In the genomic region with DNA sequence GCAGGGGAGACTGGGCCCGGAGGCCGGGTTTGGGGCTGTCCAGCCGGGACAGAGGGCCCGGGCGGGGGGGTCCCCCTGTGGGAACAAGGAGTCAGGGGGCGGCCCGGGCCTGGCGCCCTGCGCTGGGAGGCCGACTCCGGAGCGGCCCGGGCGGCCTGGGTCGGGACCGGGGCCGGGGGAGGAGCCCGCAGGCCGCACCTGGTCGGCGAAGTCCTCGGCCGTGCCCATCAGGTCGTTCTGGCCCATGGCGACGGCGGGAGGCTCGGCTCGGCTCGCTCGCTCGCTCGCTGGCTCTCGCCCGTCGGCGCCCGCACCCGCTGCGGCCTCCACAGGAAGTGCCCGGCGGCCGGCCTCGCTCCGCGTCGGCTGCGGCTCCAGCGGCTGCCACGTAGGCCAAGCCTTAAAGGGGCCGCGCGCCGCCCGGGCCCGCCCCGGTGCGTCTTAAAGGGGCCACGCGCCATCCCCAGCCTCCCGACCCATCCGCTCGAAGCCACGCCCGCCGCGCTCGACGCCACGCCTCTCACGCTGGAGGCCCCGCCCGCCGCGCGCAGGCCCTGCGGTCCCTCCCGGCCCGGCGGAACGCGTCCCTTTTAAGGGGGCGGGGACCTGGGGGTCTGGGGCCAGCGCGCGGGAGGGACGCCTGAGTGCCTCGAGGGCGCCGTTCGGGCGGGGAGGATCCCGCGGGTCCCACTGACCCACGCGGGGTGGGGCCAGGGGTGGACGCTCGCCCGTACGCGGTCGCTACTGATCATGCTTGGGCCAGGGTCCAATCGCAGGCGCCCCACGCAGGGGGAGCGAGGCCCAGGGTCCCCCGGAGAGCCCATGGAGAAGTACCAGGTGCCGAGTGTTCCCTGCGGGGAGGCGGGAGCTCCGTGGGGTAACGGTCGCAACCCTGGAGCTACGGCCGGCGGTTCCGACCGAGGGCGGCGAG, we compare ENCODE assay signal across 1 cellular context.
A peak's percentile ranks its signal among the peaks of the same experiment; 100 is the strongest.
TF ChIP-seq lines count a peak whose summit lies in the region.

A gene (plus strand): TSS at position 643 of the 931 bp plus-strand sequence. CDS start 108 bp downstream, at position 751.
A gene (minus strand): TSS at position 337 of the 931 bp plus-strand sequence. CDS start 91 bp downstream, at position 246.

TF ChIP-seq in K562, 482 proteins besides CTCF, POLR2A, EP300 and RAD21 (continued from another document and continues in another):
- TF ChIP-seq, protein P1, sequence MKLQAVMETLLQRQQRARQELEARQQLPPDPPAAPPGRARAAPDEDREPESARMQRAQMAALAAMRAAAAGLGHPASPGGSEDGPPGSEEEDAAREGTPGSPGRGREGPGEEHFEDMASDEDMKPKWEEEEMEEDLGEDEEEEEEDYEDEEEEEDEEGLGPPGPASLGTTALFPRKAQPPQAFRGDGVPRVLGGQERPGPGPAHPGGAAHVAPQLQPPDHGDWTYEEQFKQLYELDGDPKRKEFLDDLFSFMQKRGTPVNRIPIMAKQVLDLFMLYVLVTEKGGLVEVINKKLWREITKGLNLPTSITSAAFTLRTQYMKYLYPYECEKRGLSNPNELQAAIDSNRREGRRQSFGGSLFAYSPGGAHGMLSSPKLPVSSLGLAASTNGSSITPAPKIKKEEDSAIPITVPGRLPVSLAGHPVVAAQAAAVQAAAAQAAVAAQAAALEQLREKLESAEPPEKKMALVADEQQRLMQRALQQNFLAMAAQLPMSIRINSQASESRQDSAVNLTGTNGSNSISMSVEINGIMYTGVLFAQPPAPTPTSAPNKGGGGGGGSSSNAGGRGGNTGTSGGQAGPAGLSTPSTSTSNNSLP (IDR thresholded peaks at IDR 0.05; ENCODE audit: borderline replicate concordance, low read depth, low read length): no peak
- peak; percentile 64; the same call in 1 of the 2 replicates for TF ChIP-seq ERF (CRISPR knock-in tag; IDR thresholded peaks at IDR 0.05)
- TF ChIP-seq, protein P2, sequence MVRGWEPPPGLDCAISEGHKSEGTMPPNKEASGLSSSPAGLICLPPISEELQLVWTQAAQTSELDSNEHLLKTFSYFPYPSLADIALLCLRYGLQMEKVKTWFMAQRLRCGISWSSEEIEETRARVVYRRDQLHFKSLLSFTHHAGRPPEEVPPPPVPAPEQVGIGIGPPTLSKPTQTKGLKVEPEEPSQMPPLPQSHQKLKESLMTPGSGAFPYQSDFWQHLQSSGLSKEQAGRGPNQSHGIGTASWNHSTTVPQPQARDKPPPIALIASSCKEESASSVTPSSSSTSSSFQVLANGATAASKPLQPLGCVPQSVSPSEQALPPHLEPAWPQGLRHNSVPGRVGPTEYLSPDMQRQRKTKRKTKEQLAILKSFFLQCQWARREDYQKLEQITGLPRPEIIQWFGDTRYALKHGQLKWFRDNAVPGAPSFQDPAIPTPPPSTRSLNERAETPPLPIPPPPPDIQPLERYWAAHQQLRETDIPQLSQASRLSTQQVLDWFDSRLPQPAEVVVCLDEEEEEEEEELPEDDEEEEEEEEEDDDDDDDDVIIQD (CRISPR knock-in tag; IDR thresholded peaks at IDR 0.05): no peak
- no peak for TF ChIP-seq NFE2L1 (tag; IDR thresholded peaks at IDR 0.05; ENCODE audit: borderline replicate concordance, low read depth)
- TF ChIP-seq GATAD2A (IDR thresholded peaks at IDR 0.05): 0 out of 2 replicates have a peak, but pooled peaks have one; percentile 30
- no peak for TF ChIP-seq ZNF444 (CRISPR knock-in tag; IDR thresholded peaks at IDR 0.05)
- TF ChIP-seq SNIP1 (IDR thresholded peaks at IDR 0.05; ENCODE audit: low read depth): peak; percentile 84
- TF ChIP-seq FOXM1 (IDR thresholded peaks at IDR 0.05; ENCODE audit: low read depth): peak; percentile 53; the same call in 1 of the 2 replicates
- TF ChIP-seq FOXM1 (CRISPR knock-in tag; IDR thresholded peaks at IDR 0.05; ENCODE audit: low read depth): no peak
- TF ChIP-seq RUNX1 (IDR thresholded peaks at IDR 0.05; ENCODE audit: low read depth): no peak
- TF ChIP-seq CREBBP (IDR thresholded peaks at IDR 0.05; ENCODE audit: low read depth, low read length): no peak
- TF ChIP-seq, protein P3, sequence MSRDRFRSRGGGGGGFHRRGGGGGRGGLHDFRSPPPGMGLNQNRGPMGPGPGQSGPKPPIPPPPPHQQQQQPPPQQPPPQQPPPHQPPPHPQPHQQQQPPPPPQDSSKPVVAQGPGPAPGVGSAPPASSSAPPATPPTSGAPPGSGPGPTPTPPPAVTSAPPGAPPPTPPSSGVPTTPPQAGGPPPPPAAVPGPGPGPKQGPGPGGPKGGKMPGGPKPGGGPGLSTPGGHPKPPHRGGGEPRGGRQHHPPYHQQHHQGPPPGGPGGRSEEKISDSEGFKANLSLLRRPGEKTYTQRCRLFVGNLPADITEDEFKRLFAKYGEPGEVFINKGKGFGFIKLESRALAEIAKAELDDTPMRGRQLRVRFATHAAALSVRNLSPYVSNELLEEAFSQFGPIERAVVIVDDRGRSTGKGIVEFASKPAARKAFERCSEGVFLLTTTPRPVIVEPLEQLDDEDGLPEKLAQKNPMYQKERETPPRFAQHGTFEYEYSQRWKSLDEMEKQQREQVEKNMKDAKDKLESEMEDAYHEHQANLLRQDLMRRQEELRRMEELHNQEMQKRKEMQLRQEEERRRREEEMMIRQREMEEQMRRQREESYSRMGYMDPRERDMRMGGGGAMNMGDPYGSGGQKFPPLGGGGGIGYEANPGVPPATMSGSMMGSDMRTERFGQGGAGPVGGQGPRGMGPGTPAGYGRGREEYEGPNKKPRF (IDR thresholded peaks at IDR 0.05; ENCODE audit: low read depth, low read length): no peak
- peak; percentile 66; the same call in 1 of the 2 replicates for TF ChIP-seq ZNF263 (CRISPR knock-in tag; IDR thresholded peaks at IDR 0.05; ENCODE audit: borderline replicate concordance)
- TF ChIP-seq, protein P4, sequence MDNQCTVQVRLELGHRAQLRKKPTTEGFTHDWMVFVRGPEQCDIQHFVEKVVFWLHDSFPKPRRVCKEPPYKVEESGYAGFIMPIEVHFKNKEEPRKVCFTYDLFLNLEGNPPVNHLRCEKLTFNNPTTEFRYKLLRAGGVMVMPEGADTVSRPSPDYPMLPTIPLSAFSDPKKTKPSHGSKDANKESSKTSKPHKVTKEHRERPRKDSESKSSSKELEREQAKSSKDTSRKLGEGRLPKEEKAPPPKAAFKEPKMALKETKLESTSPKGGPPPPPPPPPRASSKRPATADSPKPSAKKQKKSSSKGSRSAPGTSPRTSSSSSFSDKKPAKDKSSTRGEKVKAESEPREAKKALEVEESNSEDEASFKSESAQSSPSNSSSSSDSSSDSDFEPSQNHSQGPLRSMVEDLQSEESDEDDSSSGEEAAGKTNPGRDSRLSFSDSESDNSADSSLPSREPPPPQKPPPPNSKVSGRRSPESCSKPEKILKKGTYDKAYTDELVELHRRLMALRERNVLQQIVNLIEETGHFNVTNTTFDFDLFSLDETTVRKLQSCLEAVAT (IDR thresholded peaks at IDR 0.05): no peak
- TF ChIP-seq RBM39 (optimal IDR thresholded peaks at IDR 0.05; ENCODE audit: low read depth, low read length): no peak
- no peak for TF ChIP-seq ZSCAN29 (IDR thresholded peaks at IDR 0.05)
- TF ChIP-seq NFYB (IDR thresholded peaks at IDR 0.05; ENCODE audit: extremely low read depth, insufficient read length): no peak
- TF ChIP-seq DNMT1 (IDR thresholded peaks at IDR 0.05): no peak
- no peak for TF ChIP-seq HNRNPH1 (optimal IDR thresholded peaks at IDR 0.05; ENCODE audit: low read depth, low read length)
- TF ChIP-seq, protein P5, sequence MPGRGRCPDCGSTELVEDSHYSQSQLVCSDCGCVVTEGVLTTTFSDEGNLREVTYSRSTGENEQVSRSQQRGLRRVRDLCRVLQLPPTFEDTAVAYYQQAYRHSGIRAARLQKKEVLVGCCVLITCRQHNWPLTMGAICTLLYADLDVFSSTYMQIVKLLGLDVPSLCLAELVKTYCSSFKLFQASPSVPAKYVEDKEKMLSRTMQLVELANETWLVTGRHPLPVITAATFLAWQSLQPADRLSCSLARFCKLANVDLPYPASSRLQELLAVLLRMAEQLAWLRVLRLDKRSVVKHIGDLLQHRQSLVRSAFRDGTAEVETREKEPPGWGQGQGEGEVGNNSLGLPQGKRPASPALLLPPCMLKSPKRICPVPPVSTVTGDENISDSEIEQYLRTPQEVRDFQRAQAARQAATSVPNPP (IDR thresholded peaks at IDR 0.05; ENCODE audit: borderline replicate concordance, insufficient read depth, insufficient read length): no peak
- peak; percentile 68 for TF ChIP-seq SIN3B (IDR thresholded peaks at IDR 0.05; ENCODE audit: low read depth)
- TF ChIP-seq, protein P6, sequence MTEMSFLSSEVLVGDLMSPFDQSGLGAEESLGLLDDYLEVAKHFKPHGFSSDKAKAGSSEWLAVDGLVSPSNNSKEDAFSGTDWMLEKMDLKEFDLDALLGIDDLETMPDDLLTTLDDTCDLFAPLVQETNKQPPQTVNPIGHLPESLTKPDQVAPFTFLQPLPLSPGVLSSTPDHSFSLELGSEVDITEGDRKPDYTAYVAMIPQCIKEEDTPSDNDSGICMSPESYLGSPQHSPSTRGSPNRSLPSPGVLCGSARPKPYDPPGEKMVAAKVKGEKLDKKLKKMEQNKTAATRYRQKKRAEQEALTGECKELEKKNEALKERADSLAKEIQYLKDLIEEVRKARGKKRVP (CRISPR knock-in tag; IDR thresholded peaks at IDR 0.05): no peak
- TF ChIP-seq ZNF282 (CRISPR knock-in tag; IDR thresholded peaks at IDR 0.05): peak; percentile 25; the same call in 1 of the 2 replicates
- TF ChIP-seq ZNF165 (CRISPR knock-in tag; IDR thresholded peaks at IDR 0.05; ENCODE audit: borderline replicate concordance): no peak
- peak; percentile 78; the same call in 1 of the 2 replicates for TF ChIP-seq KLF1 (tag; IDR thresholded peaks at IDR 0.05)
- no peak for TF ChIP-seq ZNF79 (CRISPR knock-in tag; IDR thresholded peaks at IDR 0.05; ENCODE audit: low read depth)
- TF ChIP-seq ZNF431 (CRISPR knock-in tag; IDR thresholded peaks at IDR 0.05): peak; percentile 88
- TF ChIP-seq, protein P7, sequence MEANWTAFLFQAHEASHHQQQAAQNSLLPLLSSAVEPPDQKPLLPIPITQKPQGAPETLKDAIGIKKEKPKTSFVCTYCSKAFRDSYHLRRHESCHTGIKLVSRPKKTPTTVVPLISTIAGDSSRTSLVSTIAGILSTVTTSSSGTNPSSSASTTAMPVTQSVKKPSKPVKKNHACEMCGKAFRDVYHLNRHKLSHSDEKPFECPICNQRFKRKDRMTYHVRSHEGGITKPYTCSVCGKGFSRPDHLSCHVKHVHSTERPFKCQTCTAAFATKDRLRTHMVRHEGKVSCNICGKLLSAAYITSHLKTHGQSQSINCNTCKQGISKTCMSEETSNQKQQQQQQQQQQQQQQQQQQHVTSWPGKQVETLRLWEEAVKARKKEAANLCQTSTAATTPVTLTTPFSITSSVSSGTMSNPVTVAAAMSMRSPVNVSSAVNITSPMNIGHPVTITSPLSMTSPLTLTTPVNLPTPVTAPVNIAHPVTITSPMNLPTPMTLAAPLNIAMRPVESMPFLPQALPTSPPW (CRISPR knock-in tag; IDR thresholded peaks at IDR 0.05): peak; percentile 85
- no peak for TF ChIP-seq ARID1B (IDR thresholded peaks at IDR 0.05)
- TF ChIP-seq, protein P8, sequence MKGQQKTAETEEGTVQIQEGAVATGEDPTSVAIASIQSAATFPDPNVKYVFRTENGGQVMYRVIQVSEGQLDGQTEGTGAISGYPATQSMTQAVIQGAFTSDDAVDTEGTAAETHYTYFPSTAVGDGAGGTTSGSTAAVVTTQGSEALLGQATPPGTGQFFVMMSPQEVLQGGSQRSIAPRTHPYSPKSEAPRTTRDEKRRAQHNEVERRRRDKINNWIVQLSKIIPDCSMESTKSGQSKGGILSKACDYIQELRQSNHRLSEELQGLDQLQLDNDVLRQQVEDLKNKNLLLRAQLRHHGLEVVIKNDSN (CRISPR knock-in tag; IDR thresholded peaks at IDR 0.05): no peak; the same call in 1 of the 2 replicates
- TF ChIP-seq, protein P9, sequence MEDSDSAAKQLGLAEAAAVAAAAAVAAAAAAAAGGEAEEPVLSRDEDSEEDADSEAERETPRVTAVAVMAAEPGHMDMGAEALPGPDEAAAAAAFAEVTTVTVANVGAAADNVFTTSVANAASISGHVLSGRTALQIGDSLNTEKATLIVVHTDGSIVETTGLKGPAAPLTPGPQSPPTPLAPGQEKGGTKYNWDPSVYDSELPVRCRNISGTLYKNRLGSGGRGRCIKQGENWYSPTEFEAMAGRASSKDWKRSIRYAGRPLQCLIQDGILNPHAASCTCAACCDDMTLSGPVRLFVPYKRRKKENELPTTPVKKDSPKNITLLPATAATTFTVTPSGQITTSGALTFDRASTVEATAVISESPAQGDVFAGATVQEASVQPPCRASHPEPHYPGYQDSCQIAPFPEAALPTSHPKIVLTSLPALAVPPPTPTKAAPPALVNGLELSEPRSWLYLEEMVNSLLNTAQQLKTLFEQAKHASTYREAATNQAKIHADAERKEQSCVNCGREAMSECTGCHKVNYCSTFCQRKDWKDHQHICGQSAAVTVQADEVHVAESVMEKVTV (CRISPR knock-in tag; IDR thresholded peaks at IDR 0.05): no peak
- no peak for TF ChIP-seq EHMT2 (IDR thresholded peaks at IDR 0.05)
- TF ChIP-seq, protein P10, sequence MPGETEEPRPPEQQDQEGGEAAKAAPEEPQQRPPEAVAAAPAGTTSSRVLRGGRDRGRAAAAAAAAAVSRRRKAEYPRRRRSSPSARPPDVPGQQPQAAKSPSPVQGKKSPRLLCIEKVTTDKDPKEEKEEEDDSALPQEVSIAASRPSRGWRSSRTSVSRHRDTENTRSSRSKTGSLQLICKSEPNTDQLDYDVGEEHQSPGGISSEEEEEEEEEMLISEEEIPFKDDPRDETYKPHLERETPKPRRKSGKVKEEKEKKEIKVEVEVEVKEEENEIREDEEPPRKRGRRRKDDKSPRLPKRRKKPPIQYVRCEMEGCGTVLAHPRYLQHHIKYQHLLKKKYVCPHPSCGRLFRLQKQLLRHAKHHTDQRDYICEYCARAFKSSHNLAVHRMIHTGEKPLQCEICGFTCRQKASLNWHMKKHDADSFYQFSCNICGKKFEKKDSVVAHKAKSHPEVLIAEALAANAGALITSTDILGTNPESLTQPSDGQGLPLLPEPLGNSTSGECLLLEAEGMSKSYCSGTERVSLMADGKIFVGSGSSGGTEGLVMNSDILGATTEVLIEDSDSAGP (CRISPR knock-in tag; IDR thresholded peaks at IDR 0.05): peak; percentile 93
- no peak for TF ChIP-seq NUFIP1 (IDR thresholded peaks at IDR 0.05; ENCODE audit: partially characterized antibody)
- TF ChIP-seq, protein P11, sequence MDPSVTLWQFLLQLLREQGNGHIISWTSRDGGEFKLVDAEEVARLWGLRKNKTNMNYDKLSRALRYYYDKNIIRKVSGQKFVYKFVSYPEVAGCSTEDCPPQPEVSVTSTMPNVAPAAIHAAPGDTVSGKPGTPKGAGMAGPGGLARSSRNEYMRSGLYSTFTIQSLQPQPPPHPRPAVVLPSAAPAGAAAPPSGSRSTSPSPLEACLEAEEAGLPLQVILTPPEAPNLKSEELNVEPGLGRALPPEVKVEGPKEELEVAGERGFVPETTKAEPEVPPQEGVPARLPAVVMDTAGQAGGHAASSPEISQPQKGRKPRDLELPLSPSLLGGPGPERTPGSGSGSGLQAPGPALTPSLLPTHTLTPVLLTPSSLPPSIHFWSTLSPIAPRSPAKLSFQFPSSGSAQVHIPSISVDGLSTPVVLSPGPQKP (CRISPR knock-in tag; IDR thresholded peaks at IDR 0.05): no peak
- TF ChIP-seq MIER1 (IDR thresholded peaks at IDR 0.05; ENCODE audit: low read depth): no peak
- TF ChIP-seq CBX3 (IDR thresholded peaks at IDR 0.05; ENCODE audit: borderline replicate concordance in 1 of 2, low read length in 2 of 2): no peak
